ENCODE assay signal across 1 cellular context in the genomic region with DNA sequence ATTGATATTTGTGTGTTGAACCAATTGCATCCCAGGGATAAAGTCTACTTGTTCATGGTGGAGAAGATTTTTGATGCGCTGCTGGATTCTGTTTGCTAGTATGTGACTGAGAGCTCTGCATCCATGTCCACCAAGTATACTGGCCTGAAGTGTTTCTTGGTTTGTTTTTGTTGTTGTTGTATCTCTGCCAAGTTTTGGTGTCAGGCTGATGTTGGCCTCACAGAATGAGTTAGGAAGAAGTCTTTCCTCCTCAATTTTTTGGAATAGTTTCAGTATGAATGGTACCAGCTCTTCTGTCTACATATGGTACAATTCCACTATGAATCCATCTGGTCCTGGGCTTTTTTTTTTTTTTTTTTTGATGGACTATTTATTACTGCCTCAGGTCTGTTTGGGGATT.
TF ChIP-seq lines count a peak whose summit lies in the region.

No MANE protein-coding gene starts in this region.

TF ChIP-seq in GM23338, 12 proteins besides CTCF, POLR2A, EP300 and RAD21 (continued from another document):
- TF ChIP-seq, protein P1, sequence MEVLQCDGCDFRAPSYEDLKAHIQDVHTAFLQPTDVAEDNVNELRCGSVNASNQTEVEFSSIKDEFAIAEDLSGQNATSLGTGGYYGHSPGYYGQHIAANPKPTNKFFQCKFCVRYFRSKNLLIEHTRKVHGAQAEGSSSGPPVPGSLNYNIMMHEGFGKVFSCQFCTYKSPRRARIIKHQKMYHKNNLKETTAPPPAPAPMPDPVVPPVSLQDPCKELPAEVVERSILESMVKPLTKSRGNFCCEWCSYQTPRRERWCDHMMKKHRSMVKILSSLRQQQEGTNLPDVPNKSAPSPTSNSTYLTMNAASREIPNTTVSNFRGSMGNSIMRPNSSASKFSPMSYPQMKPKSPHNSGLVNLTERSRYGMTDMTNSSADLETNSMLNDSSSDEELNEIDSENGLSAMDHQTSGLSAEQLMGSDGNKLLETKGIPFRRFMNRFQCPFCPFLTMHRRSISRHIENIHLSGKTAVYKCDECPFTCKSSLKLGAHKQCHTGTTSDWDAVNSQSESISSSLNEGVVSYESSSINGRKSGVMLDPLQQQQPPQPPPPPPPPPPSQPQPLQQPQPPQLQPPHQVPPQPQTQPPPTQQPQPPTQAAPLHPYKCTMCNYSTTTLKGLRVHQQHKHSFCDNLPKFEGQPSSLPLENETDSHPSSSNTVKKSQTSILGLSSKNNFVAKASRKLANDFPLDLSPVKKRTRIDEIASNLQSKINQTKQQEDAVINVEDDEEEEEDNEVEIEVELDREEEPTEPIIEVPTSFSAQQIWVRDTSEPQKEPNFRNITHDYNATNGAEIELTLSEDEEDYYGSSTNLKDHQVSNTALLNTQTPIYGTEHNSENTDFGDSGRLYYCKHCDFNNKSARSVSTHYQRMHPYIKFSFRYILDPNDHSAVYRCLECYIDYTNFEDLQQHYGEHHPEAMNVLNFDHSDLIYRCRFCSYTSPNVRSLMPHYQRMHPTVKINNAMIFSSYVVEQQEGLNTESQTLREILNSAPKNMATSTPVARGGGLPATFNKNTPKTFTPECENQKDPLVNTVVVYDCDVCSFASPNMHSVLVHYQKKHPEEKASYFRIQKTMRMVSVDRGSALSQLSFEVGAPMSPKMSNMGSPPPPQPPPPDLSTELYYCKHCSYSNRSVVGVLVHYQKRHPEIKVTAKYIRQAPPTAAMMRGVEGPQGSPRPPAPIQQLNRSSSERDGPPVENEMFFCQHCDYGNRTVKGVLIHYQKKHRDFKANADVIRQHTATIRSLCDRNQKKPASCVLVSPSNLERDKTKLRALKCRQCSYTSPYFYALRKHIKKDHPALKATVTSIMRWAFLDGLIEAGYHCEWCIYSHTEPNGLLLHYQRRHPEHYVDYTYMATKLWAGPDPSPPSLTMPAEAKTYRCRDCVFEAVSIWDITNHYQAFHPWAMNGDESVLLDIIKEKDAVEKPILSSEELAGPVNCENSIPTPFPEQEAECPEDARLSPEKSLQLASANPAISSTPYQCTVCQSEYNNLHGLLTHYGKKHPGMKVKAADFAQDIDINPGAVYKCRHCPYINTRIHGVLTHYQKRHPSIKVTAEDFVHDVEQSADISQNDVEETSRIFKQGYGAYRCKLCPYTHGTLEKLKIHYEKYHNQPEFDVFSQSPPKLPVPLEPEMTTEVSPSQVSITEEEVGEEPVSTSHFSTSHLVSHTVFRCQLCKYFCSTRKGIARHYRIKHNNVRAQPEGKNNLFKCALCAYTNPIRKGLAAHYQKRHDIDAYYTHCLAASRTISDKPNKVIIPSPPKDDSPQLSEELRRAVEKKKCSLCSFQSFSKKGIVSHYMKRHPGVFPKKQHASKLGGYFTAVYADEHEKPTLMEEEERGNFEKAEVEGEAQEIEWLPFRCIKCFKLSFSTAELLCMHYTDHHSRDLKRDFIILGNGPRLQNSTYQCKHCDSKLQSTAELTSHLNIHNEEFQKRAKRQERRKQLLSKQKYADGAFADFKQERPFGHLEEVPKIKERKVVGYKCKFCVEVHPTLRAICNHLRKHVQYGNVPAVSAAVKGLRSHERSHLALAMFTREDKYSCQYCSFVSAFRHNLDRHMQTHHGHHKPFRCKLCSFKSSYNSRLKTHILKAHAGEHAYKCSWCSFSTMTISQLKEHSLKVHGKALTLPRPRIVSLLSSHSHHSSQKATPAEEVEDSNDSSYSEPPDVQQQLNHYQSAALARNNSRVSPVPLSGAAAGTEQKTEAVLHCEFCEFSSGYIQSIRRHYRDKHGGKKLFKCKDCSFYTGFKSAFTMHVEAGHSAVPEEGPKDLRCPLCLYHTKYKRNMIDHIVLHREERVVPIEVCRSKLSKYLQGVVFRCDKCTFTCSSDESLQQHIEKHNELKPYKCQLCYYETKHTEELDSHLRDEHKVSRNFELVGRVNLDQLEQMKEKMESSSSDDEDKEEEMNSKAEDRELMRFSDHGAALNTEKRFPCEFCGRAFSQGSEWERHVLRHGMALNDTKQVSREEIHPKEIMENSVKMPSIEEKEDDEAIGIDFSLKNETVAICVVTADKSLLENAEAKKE (CRISPR knock-in tag; IDR thresholded peaks at IDR 0.05) = no peak
- TF ChIP-seq NANOG (IDR thresholded peaks at IDR 0.05; ENCODE audit: borderline replicate concordance) (no peak), ZNF114 (CRISPR knock-in tag; IDR thresholded peaks at IDR 0.05) (no peak)
